8 cellular contexts compared by ENCODE assay signal in the genomic region with DNA sequence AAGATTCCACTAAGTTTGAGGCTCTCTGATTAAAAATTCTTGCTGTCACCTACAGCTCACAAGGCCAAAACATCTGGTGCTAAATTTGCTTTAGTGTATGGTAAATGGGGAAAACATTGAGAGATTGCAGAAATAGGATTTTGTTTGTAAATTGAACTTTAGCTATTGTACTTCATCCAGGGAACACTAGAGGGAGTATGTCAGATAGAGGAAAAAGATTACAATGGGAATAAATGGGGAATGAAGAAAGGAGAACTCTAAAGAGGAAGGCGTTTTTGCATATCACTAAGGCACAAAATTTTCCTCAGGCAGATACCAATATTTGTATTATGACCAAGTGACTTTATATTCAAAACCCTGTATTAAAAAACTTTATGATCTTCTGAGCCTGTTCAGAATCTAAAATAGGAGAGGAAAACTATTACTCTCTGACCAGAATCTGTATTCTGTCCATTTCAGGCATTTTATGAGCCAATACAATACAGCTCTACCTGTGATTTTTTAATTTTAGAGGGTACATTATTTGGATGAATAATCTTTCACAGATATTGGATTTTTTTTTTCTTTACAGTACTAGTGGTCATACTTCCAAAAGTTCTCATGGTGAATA. TPM values are rescaled to one million over a fixed set of nuclear protein-coding genes. Genes with fewer than 3 reads are reported as not detected.
DNase-seq lines count a peak whose midpoint lies in the region; ATAC-seq and TF ChIP-seq lines count a peak whose summit lies in the region.

No MANE protein-coding gene starts in this region.

- POLR2A ChIA-PET in CD4-positive, alpha-beta T cell (lab: Charles Lee) = interaction anchor here (1.0 to 2.3 kb wide), 3 partner anchors 18 to 742 kb away, joined by 3 to 11 read pairs (median 3); no protein-coding TSS in a partner anchor
- POLR2A ChIA-PET in SK-N-SH (lab: Yijun Ruan, JAX) = no interaction called here

- no peaks in the 10 kb centered on the region for H4K20me1 ChIP-seq in SK-N-SH (ENCODE audit: insufficient read depth)

- H3K36me3 ChIP-seq in SK-N-SH (replicated peaks in 1 of 2; ENCODE audit: control insufficient read depth in 1 of 2, insufficient read depth in 2 of 2, low read length in 1 of 2) = no peaks in the 10 kb centered on the region
- no peaks in the 10 kb centered on the region for H3K36me3 ChIP-seq in gastroesophageal sphincter

- H3K4me3 Mint-ChIP-seq in CD4-positive, alpha-beta T cell = no peak overlapping the region

- no peaks in the 10 kb centered on the region for H3K36me3 Mint-ChIP-seq in CD4-positive, alpha-beta T cell (ENCODE audit: low read depth)

- H3K9ac ChIP-seq in SK-N-SH = no peak overlapping the region

- no peaks in the 10 kb centered on the region for H3K9me3 ChIP-seq in CD4-positive, alpha-beta T cell (ENCODE audit: control insufficient read depth, low read length)
- H3K9me3 ChIP-seq in SK-N-SH (no peaks in the 10 kb centered on the region), gastroesophageal sphincter (no peaks in the 10 kb centered on the region)

- no peak for DNase-seq in CD4-positive, alpha-beta T cell
- DNase-seq in SK-N-SH = peak; percentile 51
- DNase-seq in skeletal muscle cell (ENCODE audit: low read depth) = no peak
- no peak for DNase-seq in stimulated activated CD8-positive, alpha-beta memory T cell treated with anti-CD3 and anti-CD28 coated beads, Interleukin-4, amount 100 ng/mL, for 48 hours

- 6% methylated on average over 1 of the region's 1 CpG for WGBS in SK-N-SH (ENCODE audit: low lambda C conversion rate)
- WGBS in gastroesophageal sphincter (ENCODE audit: low coverage in 1 of 2), 2 donors = 0 to 6% methylated on average over 1 of the region's 1 CpG

- no peaks in the 10 kb centered on the region for H3F3A ChIP-seq in SK-N-SH (replicated peaks; ENCODE audit: insufficient read depth)

- TF ChIP-seq EP300 in SK-N-SH (IDR thresholded peaks at IDR 0.05; ENCODE audit: borderline replicate concordance in 1 of 2, low read depth in 1 of 2, low read length in 1 of 2) = no peak
- TF ChIP-seq EP300 in gastroesophageal sphincter (IDR thresholded peaks at IDR 0.05) = no peak

- peak; percentile 87 for TF ChIP-seq CTCF in CD4-positive, alpha-beta T cell (IDR thresholded peaks at IDR 0.05)
- TF ChIP-seq CTCF in SK-N-SH (IDR thresholded peaks at IDR 0.05) = peak; percentile 84
- peak; percentile 71 to 81 (median 79) for TF ChIP-seq CTCF in gastroesophageal sphincter (IDR thresholded peaks at IDR 0.05)

- peak overlapping the region; percentile 8; the same call in 1 of the 2 replicates for H2AFZ ChIP-seq in SK-N-SH (ENCODE audit: low read depth)

- no peaks in the 10 kb centered on the region for H3K27me3 ChIP-seq in CD4-positive, alpha-beta T cell (ENCODE audit: control insufficient read depth, insufficient read depth, low read length)
- no peaks in the 10 kb centered on the region for H3K27me3 ChIP-seq in SK-N-SH (ENCODE audit: insufficient read depth)
- no peaks in the 10 kb centered on the region for H3K27me3 ChIP-seq in gastroesophageal sphincter

- no peaks in the 10 kb centered on the region for H3K9me3 Mint-ChIP-seq in CD4-positive, alpha-beta T cell

- CTCF ChIA-PET in CD4-positive, alpha-beta T cell (lab: Charles Lee) = interaction anchor here (0.5 to 3.2 kb wide), 10 partner anchors 14 to 742 kb away, joined by 3 to 18 read pairs (median 3); no protein-coding TSS in a partner anchor
- CTCF ChIA-PET in SK-N-SH (lab: Yijun Ruan, JAX) = interaction anchor here (0.6 to 4.1 kb wide), 36 partner anchors 10 to 1019 kb away, joined by 3 to 47 read pairs (median 4); no protein-coding TSS in a partner anchor

- no peaks in the 10 kb centered on the region for H3K9me2 ChIP-seq in SK-N-SH

- H3K79me2 ChIP-seq in SK-N-SH (ENCODE audit: insufficient read depth) = no peaks in the 10 kb centered on the region

- ATAC-seq in CD4-positive, alpha-beta T cell (ENCODE audit: poor library complexity) = no peak
- ATAC-seq in HG03432 (IDR thresholded peaks at IDR 0.05; ENCODE audit: unreplicated experiment) (peak; percentile 57), gastroesophageal sphincter (no peak), HG02840 (IDR thresholded peaks at IDR 0.05; ENCODE audit: low FRiP score, unreplicated experiment) (no peak), GM21447 (IDR thresholded peaks at IDR 0.05; ENCODE audit: unreplicated experiment) (no peak)

- H3K4me3 ChIP-seq in SK-N-SH (ENCODE audit: low read depth in 2 of 2, low read length in 1 of 2) (no peak overlapping the region), gastroesophageal sphincter (no peak overlapping the region), skeletal muscle cell (ENCODE audit: low read depth, low read length) (peak overlapping the region; percentile 8)

- no peak overlapping the region for H3K27ac Mint-ChIP-seq in CD4-positive, alpha-beta T cell

- H3K27ac ChIP-seq in CD4-positive, alpha-beta T cell (ENCODE audit: low read depth, low read length) = no peak overlapping the region
- H3K27ac ChIP-seq in SK-N-SH (ENCODE audit: low read depth in 2 of 2, low read length in 1 of 2) = no peak overlapping the region; a peak in 1 of 4 replicates
- peak overlapping the region in 1 of 4 donors; percentile 23 for H3K27ac ChIP-seq in gastroesophageal sphincter

- H3K27me3 Mint-ChIP-seq in CD4-positive, alpha-beta T cell = no peaks in the 10 kb centered on the region

- intact Hi-C loops in CD4-positive, alpha-beta T cell (cut with DNase I, micrococcal nuclease) = loop anchor here (1.0 to 10.0 kb wide), 7 partner anchors 665 to 812 kb away; no protein-coding TSS in a partner anchor

- H3K4me1 ChIP-seq in SK-N-SH (ENCODE audit: control insufficient read depth in 1 of 2, insufficient read depth in 2 of 2, low read depth in 1 of 2, low read length in 1 of 2) (peaks cover 0 to 16% of the 10 kb centered on the region in 2 experiments; a peak in 2 of 4 replicates), gastroesophageal sphincter (peaks cover 0 to 8% (median 0%) of the 10 kb centered on the region in 3 donors)

- TF ChIP-seq POLR2A in gastroesophageal sphincter (IDR thresholded peaks at IDR 0.05) = no peak

- H3K4me2 ChIP-seq in SK-N-SH = no peak overlapping the region

- H3K4me1 Mint-ChIP-seq in CD4-positive, alpha-beta T cell (ENCODE audit: low read depth) = no peaks in the 10 kb centered on the region

- peak; percentile 70 for TF ChIP-seq RAD21 in SK-N-SH (IDR thresholded peaks at IDR 0.05; ENCODE audit: low read length)

TF ChIP-seq in SK-N-SH, 30 proteins besides CTCF, POLR2A, EP300 and RAD21:
- TF ChIP-seq RXRA (IDR thresholded peaks at IDR 0.05; ENCODE audit: borderline replicate concordance, low read depth) (0 out of 2 replicates have a peak, but pooled peaks have one; percentile 21), GATA2 (CRISPR knock-in tag; IDR thresholded peaks at IDR 0.05) (peak; percentile 87), SMC3 (IDR thresholded peaks at IDR 0.05; ENCODE audit: low read depth, low read length) (peak; percentile 59), JUND (IDR thresholded peaks at IDR 0.05) (no peak)

RNA-seq across cellular contexts. Expression of gene ITGB6, which starts 52.3 kb away (rescaled TPM):
- total RNA-seq in CD4-positive, alpha-beta T cell = not detected
- 0.10 and 0.13 TPM in 2 replicates for polyA plus RNA-seq in SK-N-SH (2012; rRNA removed)
- polyA plus RNA-seq in SK-N-SH (2012; cell fraction: cytosol; rRNA removed) = 0.13 and 0.15 TPM in 2 replicates
- polyA plus RNA-seq in SK-N-SH (2012; cell fraction: nucleus; rRNA removed) = 0.26 TPM in 2 replicates
- total RNA-seq in gastroesophageal sphincter = 1 to 10 TPM in 1 of 4 donors, not detected in 3; 2.2 TPM
